In the genomic region with DNA sequence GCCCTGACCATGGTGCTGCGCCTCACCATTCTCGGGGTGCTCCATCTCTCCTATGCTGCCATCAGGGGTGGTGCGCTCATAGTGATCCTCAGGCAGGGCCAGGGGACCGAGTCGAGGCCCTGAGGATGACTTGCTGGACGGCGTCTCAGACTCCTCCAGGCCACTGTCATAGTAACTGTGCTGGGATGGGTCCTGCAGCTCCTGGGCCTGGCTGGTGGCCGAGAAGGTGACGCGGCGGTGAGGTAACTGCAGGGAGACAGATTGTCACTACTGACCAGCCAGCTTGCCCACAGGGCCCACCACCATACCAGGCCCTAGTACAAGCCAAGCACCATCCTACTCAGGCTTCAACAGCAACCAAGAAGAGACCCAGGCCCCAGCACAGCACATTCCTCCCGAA, we compare ENCODE assay signal across 21 cellular contexts. TPM values are rescaled to one million over a fixed set of nuclear protein-coding genes. Genes with fewer than 3 reads are reported as not detected.
DNase-seq lines count a peak whose midpoint lies in the region; ATAC-seq, FAIRE-seq and TF ChIP-seq lines count a peak whose summit lies in the region.
"Had no signal": no experiment of that assay in that cellular context is flagged by ENCODE, and none has a peak within 500 bp of the region (broad histone marks: within the 10 kb centered on the region; RNA-seq: fewer than 3 reads in every experiment).

No MANE protein-coding gene starts in this region.

- H3K27ac Mint-ChIP-seq in GM23338: peak overlapping the region; percentile 78; the same call in 1 of the 2 replicates
- no peak overlapping the region for H3K27ac Mint-ChIP-seq in stimulated activated naive B cell treated with anti-CD40 and anti-IgM and Interleukin-4, amounts not matched to agents 10 μg/mL and 1 μg/mL and 100 μg/mL, for 72 hours

- H3K36me3 Mint-ChIP-seq in GM23338 (ENCODE audit: low read depth): peaks cover 59% of the 10 kb centered on the region
- no peaks in the 10 kb centered on the region for H3K36me3 Mint-ChIP-seq in stimulated activated naive B cell treated with anti-CD40 and anti-IgM and Interleukin-4, amounts not matched to agents 10 μg/mL and 1 μg/mL and 100 μg/mL, for 72 hours
- H3K36me3 Mint-ChIP-seq: CD4-positive, alpha-beta memory T cell had no signal

- no peak for FAIRE-seq in kidney (lab: Jason Lieb, UNC)
- FAIRE-seq: GM12878, HTR-8/SVneo had no signal

- H3K9me2 ChIP-seq in GM23338 (ENCODE audit: insufficient read depth): no peaks in the 10 kb centered on the region

- H3F3A ChIP-seq in GM23338 (replicated peaks; ENCODE audit: low read depth): peaks cover 12% of the 10 kb centered on the region; the same call in 1 of the 2 replicates

- peaks cover 38% of the 10 kb centered on the region for H3K4me1 ChIP-seq in GM23338 (ENCODE audit: insufficient read depth)
- peaks cover 5 to 10% of the 10 kb centered on the region in 2 donors for H3K4me1 ChIP-seq in kidney (ENCODE audit: control insufficient read depth in 1 of 2, insufficient read depth in 1 of 2, low read depth in 1 of 2, low read length in 2 of 2)
- H3K4me1 ChIP-seq: SJSA1 had no signal

- no peaks in the 10 kb centered on the region for H3K27me3 ChIP-seq in GM23338 (ENCODE audit: insufficient read depth)

- H3K27ac ChIP-seq in GM23338 (ENCODE audit: low read depth) (no peak overlapping the region), kidney (ENCODE audit: low read depth in 2 of 2, low read length in 2 of 2) (no peak overlapping the region), temporal lobe (ENCODE audit: low read depth, low read length) (peak overlapping the region; percentile 17)
- H3K27ac ChIP-seq: SJSA1 had no signal

- H3K9me3 ChIP-seq in kidney (ENCODE audit: control insufficient read depth in 1 of 2, low read length in 2 of 2): no peaks in the 10 kb centered on the region
- H3K9me3 ChIP-seq: SJSA1 had no signal

- H2AFZ ChIP-seq in GM23338: no peak overlapping the region

- ATAC-seq in GM23338 (no peak), esophagus mucosa (no peak), HG03565 (IDR thresholded peaks at IDR 0.05; ENCODE audit: unreplicated experiment) (no peak)
- ATAC-seq in stimulated activated naive B cell treated with anti-CD40 and anti-IgM and Interleukin-4, amounts not matched to agents 10 μg/mL and 1 μg/mL and 100 μg/mL, for 72 hours (replicated peaks): no peak
- ATAC-seq: GM12878 had no signal

- DNase-seq in GM23338 (ENCODE audit: low spot score) (no peak), cerebellar cortex (ENCODE audit: low spot score) (peak; percentile 68), kidney (peak; percentile 57)
- no peak for DNase-seq in stimulated activated naive B cell treated with anti-CD40 and anti-IgM and Interleukin-4, amounts not matched to agents 10 μg/mL and 1 μg/mL and 100 μg/mL, for 72 hours
- DNase-seq: CD4-positive, alpha-beta memory T cell; GDM1; KG1; NCI-H1048; NCI-H1417 treated with DMSO at 0.1 percent for 48 hours; NCI-H1694 treated with DMSO at 0.1 percent for 48 hours; NCI-H2081; NCI-H2227 treated with DMSO at 0.1 percent for 48 hours; NCI-H69; Right ventricle myocardium superior; RPMI8226 had no signal

- H3K4me2 ChIP-seq in GM23338: no peak overlapping the region

- H3K9ac ChIP-seq in kidney (ENCODE audit: low read length in 2 of 2): no peak overlapping the region

- intact Hi-C loops in kidney (cut with DNase I): no loop called here

- peaks cover 68% of the 10 kb centered on the region for H3K4me1 Mint-ChIP-seq in GM23338
- peaks cover 0 to under 1% of the 10 kb centered on the region in 2 donors for H3K4me1 Mint-ChIP-seq in stimulated activated naive B cell treated with anti-CD40 and anti-IgM and Interleukin-4, amounts not matched to agents 10 μg/mL and 1 μg/mL and 100 μg/mL, for 72 hours
- H3K4me1 Mint-ChIP-seq: CD4-positive, alpha-beta memory T cell had no signal

- peaks cover 23% of the 10 kb centered on the region; the same call in 1 of the 2 replicates for H3K79me2 ChIP-seq in GM23338 (replicated peaks; ENCODE audit: insufficient read depth)

- no peak overlapping the region for H3K4me3 Mint-ChIP-seq in GM23338
- no peak overlapping the region for H3K4me3 Mint-ChIP-seq in stimulated activated naive B cell treated with anti-CD40 and anti-IgM and Interleukin-4, amounts not matched to agents 10 μg/mL and 1 μg/mL and 100 μg/mL, for 72 hours
- H3K4me3 Mint-ChIP-seq: CD4-positive, alpha-beta memory T cell had no signal

- TF ChIP-seq CTCF in GM23338 (conservative IDR thresholded peaks at IDR 0.05; ENCODE audit: low read depth in 2 of 2) (no peak), kidney (IDR thresholded peaks at IDR 0.05; ENCODE audit: borderline replicate concordance, extremely low read depth, insufficient read depth) (no peak)

- H3K27me3 Mint-ChIP-seq in GM23338 (ENCODE audit: insufficient read depth, low read depth, poor library complexity): peaks cover 18% of the 10 kb centered on the region
- H3K27me3 Mint-ChIP-seq in stimulated activated naive B cell treated with anti-CD40 and anti-IgM and Interleukin-4, amounts not matched to agents 10 μg/mL and 1 μg/mL and 100 μg/mL, for 72 hours: peaks cover 20 to 21% of the 10 kb centered on the region in 2 donors

- H3K4me3 ChIP-seq in GM23338 (no peak overlapping the region), kidney (ENCODE audit: low read length in 2 of 2) (no peak overlapping the region)
- H3K4me3 ChIP-seq: GM12878, SJSA1 had no signal

- H4K20me1 ChIP-seq in GM23338 (replicated peaks; ENCODE audit: insufficient read depth): peaks cover 7% of the 10 kb centered on the region; the same call in 1 of the 2 replicates

- H3K9me3 Mint-ChIP-seq in GM23338: no peaks in the 10 kb centered on the region
- H3K9me3 Mint-ChIP-seq in stimulated activated naive B cell treated with anti-CD40 and anti-IgM and Interleukin-4, amounts not matched to agents 10 μg/mL and 1 μg/mL and 100 μg/mL, for 72 hours: no peaks in the 10 kb centered on the region
- H3K9me3 Mint-ChIP-seq: CD4-positive, alpha-beta memory T cell had no signal

- H3K36me3 ChIP-seq in GM23338 (ENCODE audit: insufficient read depth) (peaks cover 10% of the 10 kb centered on the region; the same call in 1 of the 2 replicates), kidney (ENCODE audit: control insufficient read depth in 1 of 2, insufficient read depth in 2 of 2, low read length in 2 of 2) (peaks cover 2 to 10% of the 10 kb centered on the region in 2 donors)
- H3K36me3 ChIP-seq: SJSA1 had no signal

TF ChIP-seq in GM23338, 12 proteins besides CTCF, POLR2A, EP300 and RAD21 (continues in another document):
- TF ChIP-seq STAT1 (IDR thresholded peaks at IDR 0.05; ENCODE audit: unreplicated experiment): no peak
- TF ChIP-seq, protein P1, sequence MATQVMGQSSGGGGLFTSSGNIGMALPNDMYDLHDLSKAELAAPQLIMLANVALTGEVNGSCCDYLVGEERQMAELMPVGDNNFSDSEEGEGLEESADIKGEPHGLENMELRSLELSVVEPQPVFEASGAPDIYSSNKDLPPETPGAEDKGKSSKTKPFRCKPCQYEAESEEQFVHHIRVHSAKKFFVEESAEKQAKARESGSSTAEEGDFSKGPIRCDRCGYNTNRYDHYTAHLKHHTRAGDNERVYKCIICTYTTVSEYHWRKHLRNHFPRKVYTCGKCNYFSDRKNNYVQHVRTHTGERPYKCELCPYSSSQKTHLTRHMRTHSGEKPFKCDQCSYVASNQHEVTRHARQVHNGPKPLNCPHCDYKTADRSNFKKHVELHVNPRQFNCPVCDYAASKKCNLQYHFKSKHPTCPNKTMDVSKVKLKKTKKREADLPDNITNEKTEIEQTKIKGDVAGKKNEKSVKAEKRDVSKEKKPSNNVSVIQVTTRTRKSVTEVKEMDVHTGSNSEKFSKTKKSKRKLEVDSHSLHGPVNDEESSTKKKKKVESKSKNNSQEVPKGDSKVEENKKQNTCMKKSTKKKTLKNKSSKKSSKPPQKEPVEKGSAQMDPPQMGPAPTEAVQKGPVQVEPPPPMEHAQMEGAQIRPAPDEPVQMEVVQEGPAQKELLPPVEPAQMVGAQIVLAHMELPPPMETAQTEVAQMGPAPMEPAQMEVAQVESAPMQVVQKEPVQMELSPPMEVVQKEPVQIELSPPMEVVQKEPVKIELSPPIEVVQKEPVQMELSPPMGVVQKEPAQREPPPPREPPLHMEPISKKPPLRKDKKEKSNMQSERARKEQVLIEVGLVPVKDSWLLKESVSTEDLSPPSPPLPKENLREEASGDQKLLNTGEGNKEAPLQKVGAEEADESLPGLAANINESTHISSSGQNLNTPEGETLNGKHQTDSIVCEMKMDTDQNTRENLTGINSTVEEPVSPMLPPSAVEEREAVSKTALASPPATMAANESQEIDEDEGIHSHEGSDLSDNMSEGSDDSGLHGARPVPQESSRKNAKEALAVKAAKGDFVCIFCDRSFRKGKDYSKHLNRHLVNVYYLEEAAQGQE (IDR thresholded peaks at IDR 0.05; ENCODE audit: unreplicated experiment): no peak
- no peak for TF ChIP-seq JUNB (IDR thresholded peaks at IDR 0.05; ENCODE audit: unreplicated experiment)
- TF ChIP-seq ZNF331 (CRISPR knock-in tag; IDR thresholded peaks at IDR 0.05; ENCODE audit: low read depth): no peak
- TF ChIP-seq, protein P2, sequence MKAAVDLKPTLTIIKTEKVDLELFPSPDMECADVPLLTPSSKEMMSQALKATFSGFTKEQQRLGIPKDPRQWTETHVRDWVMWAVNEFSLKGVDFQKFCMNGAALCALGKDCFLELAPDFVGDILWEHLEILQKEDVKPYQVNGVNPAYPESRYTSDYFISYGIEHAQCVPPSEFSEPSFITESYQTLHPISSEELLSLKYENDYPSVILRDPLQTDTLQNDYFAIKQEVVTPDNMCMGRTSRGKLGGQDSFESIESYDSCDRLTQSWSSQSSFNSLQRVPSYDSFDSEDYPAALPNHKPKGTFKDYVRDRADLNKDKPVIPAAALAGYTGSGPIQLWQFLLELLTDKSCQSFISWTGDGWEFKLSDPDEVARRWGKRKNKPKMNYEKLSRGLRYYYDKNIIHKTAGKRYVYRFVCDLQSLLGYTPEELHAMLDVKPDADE (IDR thresholded peaks at IDR 0.05): no peak
- TF ChIP-seq EZH2phosphoT487 (IDR thresholded peaks at IDR 0.05; ENCODE audit: unreplicated experiment): no peak
- TF ChIP-seq EZH2 (IDR thresholded peaks at IDR 0.05; ENCODE audit: low read depth, unreplicated experiment): no peak
- no peak for TF ChIP-seq POLR2AphosphoS5 (IDR thresholded peaks at IDR 0.05; ENCODE audit: low read depth)
- no peak for TF ChIP-seq CREB1 (CRISPR knock-in tag; IDR thresholded peaks at IDR 0.05; ENCODE audit: low read depth)

RNA-seq across cellular contexts. Expression of a gene that starts 21.0 kb away (rescaled TPM):
- 155 and 183 TPM in 2 replicates for total RNA-seq in GM23338 (2014; rRNA removed; shearing (Covaris generic))
- 26.2 and 27.8 TPM in 2 replicates for polyA plus RNA-seq in GM23338 (2016; fragmentation: Nextera tagmentation; extraction: Ambion mirVana)
- 147 TPM for total RNA-seq in kidney
- 37.3 TPM for polyA plus RNA-seq in kidney (ENCODE audit: insufficient read depth, low read depth, low replicate concordance)
- total RNA-seq in temporal lobe: 49.2 TPM
- 62.7 TPM for total RNA-seq in esophagus mucosa
- total RNA-seq: CD4-positive, alpha-beta memory T cell had no signal
- polyA plus RNA-seq: CD4-positive, alpha-beta memory T cell had no signal

Comparison
In these comparisons a context has a peak if more than half of its experiments do, and no peak if none do; other contexts are left out.
1. DNase-seq: peak in cerebellar cortex (single experiment) and kidney (single experiment); none in GM23338 (single experiment) and stimulated activated naive B cell treated with anti-CD40 and anti-IgM and Interleukin-4, amounts not matched to agents 10 μg/mL and 1 μg/mL and 100 μg/mL, for 72 hours (single experiment).